Comparison of ENCODE assay signal across 20 cellular contexts in the genomic region with DNA sequence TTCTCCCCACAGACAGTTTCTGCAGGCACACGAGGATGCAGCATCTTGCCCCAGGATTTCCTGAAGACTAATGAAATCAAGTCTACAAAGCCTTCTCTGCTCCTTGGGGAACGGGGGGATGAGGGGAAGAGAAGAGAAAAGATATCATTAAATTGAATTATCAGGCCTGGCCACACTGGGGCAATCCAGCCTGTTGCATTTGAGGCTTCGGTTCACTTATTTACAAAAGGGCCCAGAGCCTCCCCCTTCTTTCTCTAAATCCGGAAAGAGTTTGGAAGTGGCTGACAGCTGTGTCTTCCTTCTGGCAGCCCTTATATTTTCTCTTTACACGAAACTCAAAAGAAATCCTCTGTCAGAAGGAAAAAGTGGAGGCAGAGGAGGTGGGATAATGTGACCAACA.
"Had no signal": no experiment of that assay in that cellular context is flagged by ENCODE, and none has a peak within 500 bp of the region (broad histone marks: within the 10 kb centered on the region; RNA-seq: fewer than 3 reads in every experiment).

No MANE protein-coding gene starts in this region.

- FAIRE-seq: endothelial cell of umbilical vein had no signal

- H3K9me3 ChIP-seq: colonic mucosa, heart left ventricle, ovary, thoracic aorta had no signal

- H3K27ac Mint-ChIP-seq: endodermal cell; naive B cell; progenitor cell of endocrine pancreas; stimulated activated naive CD8-positive, alpha-beta T cell treated with anti-CD3 and anti-CD28 coated beads, Interleukin-15, Interleukin-2, amounts not matched to agents 100 ng/mL and 50 ng/mL, for 24 hours had no signal

- H3K4me2 ChIP-seq: smooth muscle cell had no signal

- H3K4me1 Mint-ChIP-seq: naive B cell had no signal

- H3K36me3 ChIP-seq: colonic mucosa, heart left ventricle, ovary, thoracic aorta had no signal

- H3K36me3 Mint-ChIP-seq: naive B cell had no signal

- H3K4me3 ChIP-seq: colonic mucosa, heart left ventricle, ovary, smooth muscle cell, thoracic aorta had no signal

- H3K27me3 Mint-ChIP-seq: stimulated activated naive CD8-positive, alpha-beta T cell treated with anti-CD3 and anti-CD28 coated beads, Interleukin-15, Interleukin-2, amounts not matched to agents 100 ng/mL and 50 ng/mL, for 24 hours had no signal

- DNase-seq: colonic mucosa; dermis blood vessel endothelial cell; endodermal cell; erythroblast; foreskin keratinocyte; hippocampal formation; left colon; mesendoderm; naive B cell; nucleus accumbens; ovary; right cardiac atrium; stimulated activated CD4-positive, alpha-beta T cell treated with anti-CD3 and anti-CD28 coated beads, Interleukin-2, amount 100 ng/mL, for 48 hours; trophoblast cell had no signal

- H3K4me3 Mint-ChIP-seq: endodermal cell; naive B cell; stimulated activated naive CD8-positive, alpha-beta T cell treated with anti-CD3 and anti-CD28 coated beads, Interleukin-15, Interleukin-2, amounts not matched to agents 100 ng/mL and 50 ng/mL, for 24 hours had no signal

- H3K4me1 ChIP-seq: colonic mucosa, foreskin keratinocyte, heart left ventricle had no signal

- H3K27me3 ChIP-seq: colonic mucosa, foreskin keratinocyte, heart left ventricle, ovary had no signal

- H3K9me3 Mint-ChIP-seq: endodermal cell; naive B cell; stimulated activated naive CD8-positive, alpha-beta T cell treated with anti-CD3 and anti-CD28 coated beads, Interleukin-15, Interleukin-2, amounts not matched to agents 100 ng/mL and 50 ng/mL, for 24 hours had no signal

- H3K27ac ChIP-seq: colonic mucosa, foreskin keratinocyte, heart left ventricle, ovary, thoracic aorta had no signal

- ATAC-seq: foreskin keratinocyte, heart left ventricle, left colon, right cardiac atrium had no signal
